Comparison of ENCODE assay signal across 1 cellular context in the genomic region with DNA sequence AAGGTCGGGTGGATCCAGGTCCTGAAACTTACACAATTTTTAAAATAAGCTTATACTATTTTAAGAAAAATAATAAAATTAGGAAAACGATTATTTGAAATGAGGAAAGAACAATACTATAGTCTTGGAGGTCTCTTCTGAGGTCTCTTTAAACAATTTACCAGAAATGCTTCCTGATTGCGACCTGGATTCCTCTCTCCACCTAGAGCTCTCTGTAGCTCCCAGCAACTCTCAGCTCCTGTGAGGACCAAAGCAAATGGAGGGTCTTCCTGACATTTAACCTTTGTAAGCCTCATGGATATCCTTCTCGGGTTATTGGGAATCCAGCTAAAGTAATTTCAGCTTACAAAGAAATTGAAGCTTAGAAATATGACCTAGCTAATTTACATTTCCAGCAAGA.
TF ChIP-seq lines count a peak whose summit lies in the region.

No MANE protein-coding gene starts in this region.

TF ChIP-seq in liver, 16 proteins besides CTCF, POLR2A, EP300 and RAD21 (continued from another document):
- TF ChIP-seq ZBTB33 (IDR thresholded peaks at IDR 0.05): no peak
